Comparison of ENCODE assay signal across 8 cellular contexts in genomic region chr4:82798168-82799005, GRCh38. TPM values are rescaled to one million over a fixed set of nuclear protein-coding genes. Genes with fewer than 3 reads are reported as not detected.
A peak's percentile ranks its signal among the peaks of the same experiment; 100 is the strongest.
DNase-seq lines count a peak whose midpoint lies in the region; ATAC-seq and TF ChIP-seq lines count a peak whose summit lies in the region.

Gene SCD5, minus strand, starts transcription at chr4:82798796. Its CDS starts 259 bp downstream, at chr4:82798537.

- TF ChIP-seq POLR2A in adrenal gland (IDR thresholded peaks at IDR 0.05): peak in 1 of 2 donors; percentile 71
- no peak for TF ChIP-seq POLR2A in heart left ventricle (IDR thresholded peaks at IDR 0.05)

- no peak within 1 kb of the TSS for H2AK5ac ChIP-seq in trophoblast cell (ENCODE audit: low read length)

- no peak within 1 kb of the TSS for H4K12ac ChIP-seq in trophoblast cell (ENCODE audit: low read depth, low read length)

- no peak for TF ChIP-seq CTCF in adrenal gland (IDR thresholded peaks at IDR 0.05)
- no peak for TF ChIP-seq CTCF in heart left ventricle (IDR thresholded peaks at IDR 0.05)

- no peak within 1 kb of the TSS for H3K23ac ChIP-seq in trophoblast cell (ENCODE audit: low read length)

- no peak within 1 kb of the TSS for H3K18ac ChIP-seq in trophoblast cell (ENCODE audit: low read length)

- H2AFZ ChIP-seq in trophoblast cell (ENCODE audit: insufficient read depth, low read length, poor library complexity): peak within 1 kb of the TSS; percentile 31

- H3K4ac ChIP-seq in trophoblast cell (ENCODE audit: low read depth, low read length): no peak within 1 kb of the TSS

- DNase-seq in DMS153 treated with DMSO at 0.1 percent for 48 hours (lab: John Stamatoyannopoulos, UW; ENCODE audit: unreplicated experiment) (peak; percentile 14), HuH-7 (ENCODE audit: low spot score) (peak; percentile 33), SK-N-DZ (ENCODE audit: low spot score) (peak; percentile 79), adrenal gland (peak; percentile 69 to 81 (median 77)), heart left ventricle (peak; percentile 52 to 77 (median 66)), trophoblast cell (peak in 1 of 2 donors; percentile 44), ureter (ENCODE audit: low spot score) (peak; percentile 62)

- no peak within 1 kb of the TSS for H2BK12ac ChIP-seq in trophoblast cell (ENCODE audit: low read length)

- WGBS in adrenal gland, 4 donors: 0 to 1% (median 1%) methylated on average over 10 to 94 of the region's 94 CpGs
- 0 to 1% (median 1%) methylated on average over 27 to 94 of the region's 94 CpGs for WGBS in heart left ventricle, 4 donors
- no CpG with 5 or more reads among the region's 94 CpGs for WGBS in trophoblast cell (ENCODE audit: extremely low coverage, insufficient coverage, insufficient read length)

- H2BK120ac ChIP-seq in trophoblast cell (ENCODE audit: insufficient read depth, low read length, poor library complexity): no peak within 1 kb of the TSS

- H3K36me3 ChIP-seq in adrenal gland (replicated peaks in 1 of 2): no peaks in the 10 kb centered on the region
- H3K36me3 ChIP-seq in heart left ventricle: no peaks in the 10 kb centered on the region
- no peaks in the 10 kb centered on the region for H3K36me3 ChIP-seq in trophoblast cell (ENCODE audit: control insufficient read depth in 1 of 2, insufficient read depth in 2 of 2, low read length in 2 of 2)

- H3K27ac ChIP-seq in adrenal gland: peak within 1 kb of the TSS in 3 of 5 donors; percentile 77 to 84 (median 78)
- peak within 1 kb of the TSS in 6 of 12 donors; percentile 31 to 76 (median 56) for H3K27ac ChIP-seq in heart left ventricle
- H3K27ac ChIP-seq in trophoblast cell (ENCODE audit: low read depth, low read length): no peak within 1 kb of the TSS

- H3K4me3 ChIP-seq in adrenal gland: peak within 1 kb of the TSS; percentile 36 to 92 (median 76)
- peak within 1 kb of the TSS; percentile 48 to 86 (median 74) for H3K4me3 ChIP-seq in heart left ventricle
- peak within 1 kb of the TSS; percentile 62 for H3K4me3 ChIP-seq in trophoblast cell (ENCODE audit: low read depth, low read length)

- H3K27me3 ChIP-seq in adrenal gland: no peaks in the 10 kb centered on the region
- peaks cover 0 to 25% (median 0%) of the 10 kb centered on the region in 9 donors for H3K27me3 ChIP-seq in heart left ventricle
- peaks cover 35% of the 10 kb centered on the region for H3K27me3 ChIP-seq in trophoblast cell (ENCODE audit: insufficient read depth, low read length)

- H2BK5ac ChIP-seq in trophoblast cell (ENCODE audit: low read depth, low read length, poor library complexity): no peak within 1 kb of the TSS

- no peaks in the 10 kb centered on the region for H3K9me3 ChIP-seq in adrenal gland (replicated peaks in 1 of 3)
- H3K9me3 ChIP-seq in heart left ventricle: no peaks in the 10 kb centered on the region
- peaks cover 2% of the 10 kb centered on the region for H3K9me3 ChIP-seq in trophoblast cell (ENCODE audit: insufficient read depth, low read depth, low read length)

- no peak within 1 kb of the TSS for H4K8ac ChIP-seq in trophoblast cell (ENCODE audit: low read depth, low read length)

- intact Hi-C loops in adrenal gland (cut with DNase I): no loop called here
- intact Hi-C loops in heart left ventricle (cut with DNase I): no loop called here

- H3K4me2 ChIP-seq in trophoblast cell (ENCODE audit: low read length): peak within 1 kb of the TSS; percentile 73

- H3K79me1 ChIP-seq in trophoblast cell (ENCODE audit: low read length): no peaks in the 10 kb centered on the region

- H4K91ac ChIP-seq in trophoblast cell (ENCODE audit: low read depth, low read length): no peak within 1 kb of the TSS

- H3K14ac ChIP-seq in trophoblast cell (ENCODE audit: low read length): peak within 1 kb of the TSS; percentile 22

- peak; percentile 88 for ATAC-seq in GM21528 (IDR thresholded peaks at IDR 0.05; ENCODE audit: low FRiP score, unreplicated experiment)
- peak; percentile 48 to 93 (median 91) for ATAC-seq in heart left ventricle

- H3K79me2 ChIP-seq in trophoblast cell (ENCODE audit: control insufficient read depth, insufficient read depth, low read length, poor library complexity): no peaks in the 10 kb centered on the region

- H3K4me1 ChIP-seq in adrenal gland (replicated peaks in 1 of 2): peaks cover 16 to 27% of the 10 kb centered on the region in 2 donors
- H3K4me1 ChIP-seq in heart left ventricle: peaks cover 0 to 26% (median 10%) of the 10 kb centered on the region in 12 donors
- peaks cover 4 to 8% of the 10 kb centered on the region in 2 experiments for H3K4me1 ChIP-seq in trophoblast cell (ENCODE audit: control insufficient read depth in 1 of 2, insufficient read depth in 2 of 2, low read length in 2 of 2)

- H3K9ac ChIP-seq in trophoblast cell (ENCODE audit: low read length): no peak within 1 kb of the TSS

RNA-seq across cellular contexts. Expression of gene SCD5, which starts in this region (rescaled TPM):
- 23.7 and 24.8 TPM in 2 replicates for polyA plus RNA-seq in SK-N-DZ (2014; cell fraction: cytosol; rRNA removed)
- polyA plus RNA-seq in SK-N-DZ (2014; cell fraction: nucleus; rRNA removed): 4.3 and 6.6 TPM in 2 replicates
- total RNA-seq in adrenal gland (100 to 1,000 TPM; 199 to 585 (median 385) TPM), heart left ventricle (1 to 10 TPM; 1.4 to 6.8 (median 3.0) TPM), ureter (7.3 TPM)
- polyA plus RNA-seq in adrenal gland (100 to 1,000 TPM in 1 of 3 donors, 10 to 100 TPM in 2; 88.1 to 164 (median 96.2) TPM), heart left ventricle (1 to 10 TPM; 2.4 to 2.5 TPM)
- 2.8 TPM in 2 replicates for polyA plus RNA-seq in trophoblast cell (2013)

Comparison
In these comparisons a context has a peak if more than half of its experiments do, and no peak if none do; other contexts are left out.
1. RNA of gene SCD5 (total RNA-seq): 199 to 585 TPM in adrenal gland; 7.3 TPM in ureter (single experiment) and 1.4 to 6.8 TPM in heart left ventricle; every median in the first group is over 10 times any median in the second.
2. RNA of gene SCD5 (polyA plus RNA-seq): 88.1 to 164 TPM in adrenal gland; 2.4 to 2.5 TPM in heart left ventricle; every median in the first group is over 10 times any median in the second.
3. Peak in every context shown above with its lines, with median percentiles within 50 percentile points of each other: H3K4me3 ChIP-seq.